ENCODE assay signal across 2 cellular contexts in genomic region chr1:27405559-27406353, GRCh38.
TF ChIP-seq lines count a peak whose summit lies in the region.

No MANE protein-coding gene starts in this region.

TF ChIP-seq in K562, 482 proteins besides CTCF, POLR2A, EP300 and RAD21:
- TF ChIP-seq ZBTB33 (CRISPR knock-in tag; IDR thresholded peaks at IDR 0.05) = peak; percentile 99
- peak; percentile 42 for TF ChIP-seq RBM22 (IDR thresholded peaks at IDR 0.05; ENCODE audit: low read depth, low read length, poor library complexity, severe bottlenecking)

TF ChIP-seq in neural cell, 6 proteins besides CTCF, POLR2A, EP300 and RAD21:
- TF ChIP-seq POLR2AphosphoS5 (IDR thresholded peaks at IDR 0.05) = peak; percentile 16
